Comparison of ENCODE assay signal across 6 cellular contexts in genomic region chr17:8689916-8690315, GRCh38. TPM values are rescaled to one million over a fixed set of nuclear protein-coding genes. Genes with fewer than 3 reads are reported as not detected.
"Had no signal": no experiment of that assay in that cellular context is flagged by ENCODE, and none has a peak within 500 bp of the region (broad histone marks: within the 10 kb centered on the region; RNA-seq: fewer than 3 reads in every experiment).

No MANE protein-coding gene starts in this region.

RNA-seq across cellular contexts. Expression of gene CCDC42, which starts 54.7 kb away (rescaled TPM):
- total RNA-seq: HepG2, HT-29, HT1080, IMR-90, K562 had no signal
- polyA plus RNA-seq: HepG2, IgD-negative memory B cell, IMR-90, K562 had no signal
